8 cellular contexts compared by ENCODE assay signal in the genomic region with DNA sequence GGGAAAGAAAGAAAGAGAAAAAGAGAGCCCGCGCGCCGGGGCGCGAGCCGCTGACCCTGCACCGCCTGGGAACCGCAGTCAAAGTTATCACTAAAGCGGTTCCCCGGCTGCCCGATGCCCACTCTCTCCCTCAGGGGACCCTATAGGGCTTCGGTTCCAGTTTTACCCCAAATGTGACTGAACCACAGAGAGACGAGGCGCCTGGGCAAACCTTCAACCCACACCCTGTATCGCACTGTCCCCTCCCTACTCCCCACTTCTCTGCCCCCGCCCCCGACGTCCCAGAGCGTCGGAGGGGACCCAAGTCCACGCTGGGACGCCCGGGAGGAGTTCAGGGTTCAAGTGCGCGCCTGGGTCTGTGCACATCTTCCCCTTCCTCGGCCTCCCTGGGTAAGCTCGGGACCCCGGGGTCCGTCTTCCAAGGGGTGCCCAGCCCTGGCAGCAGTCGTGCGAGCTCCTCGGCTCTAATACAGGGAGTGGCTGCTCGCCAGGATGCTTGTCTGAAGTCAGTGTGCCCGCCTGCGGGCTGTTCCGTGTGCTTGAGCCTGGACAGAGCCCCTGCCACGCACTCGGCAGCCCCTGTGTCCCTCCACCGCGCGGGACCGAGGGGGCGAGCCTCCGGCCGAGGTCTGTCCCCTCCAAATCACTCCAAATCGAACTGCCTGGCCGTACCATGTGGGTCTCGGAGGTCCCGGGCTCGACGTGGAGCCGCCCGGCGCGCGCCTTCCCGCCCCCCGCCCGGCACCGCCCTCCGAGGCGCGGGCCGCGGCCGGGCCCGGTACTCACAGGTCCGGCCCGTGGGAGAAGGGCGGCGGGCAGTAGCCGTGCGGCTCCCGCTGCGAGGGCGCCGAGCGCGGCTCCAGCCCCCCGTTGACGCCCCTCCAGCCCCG. TPM values are rescaled to one million over a fixed set of nuclear protein-coding genes. Genes with fewer than 3 reads are reported as not detected.
DNase-seq lines count a peak whose midpoint lies in the region; ATAC-seq and TF ChIP-seq lines count a peak whose summit lies in the region.

No MANE protein-coding gene starts in this region.

- H3K36me3 ChIP-seq in GM06990 (ENCODE audit: control insufficient read depth, insufficient read depth, low read length) (no peaks in the 10 kb centered on the region), GM23248 (ENCODE audit: low read depth) (no peaks in the 10 kb centered on the region), Karpas-422 (ENCODE audit: insufficient read depth, low read length) (no peaks in the 10 kb centered on the region)

- in situ Hi-C loops in GM23248 (cut with MboI), result no loop called here

- H3K27me3 ChIP-seq in GM06990 (replicated peaks; ENCODE audit: control insufficient read depth, insufficient read depth, low read length) (no peaks in the 10 kb centered on the region; the same call in 1 of the 2 replicates), GM23248 (replicated peaks; ENCODE audit: insufficient read depth) (peaks cover 71% of the 10 kb centered on the region), Karpas-422 (ENCODE audit: low read length) (no peaks in the 10 kb centered on the region)

- WGBS in GM23248 (ENCODE audit: low coverage in 1 of 2, low lambda C conversion rate in 2 of 2, missing lambda C conversion rate in 2 of 2), 2 experiments, result 2 to 4% methylated on average over 54 to 59 of the region's 83 CpGs

- H3K27me3 Mint-ChIP-seq in activated T-helper 17 cell treated with anti-CD3 and anti-CD28 coated beads, Interleukin-2, amount 50 U/mL, for 72 hours, result peaks cover 10% of the 10 kb centered on the region
- peaks cover 13% of the 10 kb centered on the region for H3K27me3 Mint-ChIP-seq in glutamatergic neuron (ENCODE audit: unreplicated experiment)

- DNase-seq in GM06990 (ENCODE audit: extremely low read depth, insufficient read length) (peak; percentile 37), GM23248 (peak; percentile 50), Karpas-422 (no peak), glutamatergic neuron (peak; percentile 23), posterior cingulate gyrus (peak in 8 of 10 donors; percentile 3 to 85 (median 24)), NCI-H774 (lab: John Stamatoyannopoulos, UW) (no peak)

- peak overlapping the region; percentile 91 for H2AFZ ChIP-seq in GM23248
- no peak overlapping the region for H2AFZ ChIP-seq in Karpas-422 (ENCODE audit: low read length)

- H3K9me3 ChIP-seq in GM23248 (ENCODE audit: low read depth), result no peaks in the 10 kb centered on the region
- H3K9me3 ChIP-seq in Karpas-422 (ENCODE audit: low read length), result no peaks in the 10 kb centered on the region

- H3K4me1 ChIP-seq in GM23248 (ENCODE audit: insufficient read depth) (no peaks in the 10 kb centered on the region), Karpas-422 (ENCODE audit: low read length) (no peaks in the 10 kb centered on the region)

- H3K79me2 ChIP-seq in GM23248 (ENCODE audit: insufficient read depth) (no peaks in the 10 kb centered on the region), Karpas-422 (ENCODE audit: low read length) (no peaks in the 10 kb centered on the region)

- peak; percentile 62 for ATAC-seq in activated T-helper 17 cell treated with anti-CD3 and anti-CD28 coated beads, Interleukin-2, amount 50 U/mL, for 72 hours (replicated peaks)
- no peak for ATAC-seq in GM19324 (IDR thresholded peaks at IDR 0.05; ENCODE audit: low FRiP score, unreplicated experiment)

- intact Hi-C loops in posterior cingulate gyrus (cut with DNase I), result loop anchor here (2.0 kb wide), 1 partner anchor 626 kb away; no protein-coding TSS in a partner anchor

- no peak for TF ChIP-seq CTCF in GM06990 (IDR thresholded peaks at IDR 0.05; ENCODE audit: insufficient read depth, low read length, poor library complexity, severe bottlenecking)
- no peak for TF ChIP-seq CTCF in glutamatergic neuron (IDR thresholded peaks at IDR 0.05; ENCODE audit: partially characterized antibody, unreplicated experiment)

- no peaks in the 10 kb centered on the region for H3K9me3 Mint-ChIP-seq in activated T-helper 17 cell treated with anti-CD3 and anti-CD28 coated beads, Interleukin-2, amount 50 U/mL, for 72 hours
- H3K9me3 Mint-ChIP-seq in glutamatergic neuron (ENCODE audit: unreplicated experiment), result peaks cover 4% of the 10 kb centered on the region

- H3F3A ChIP-seq in GM23248 (ENCODE audit: insufficient read depth), result no peaks in the 10 kb centered on the region

- no peaks in the 10 kb centered on the region for H3K9me2 ChIP-seq in GM23248 (ENCODE audit: insufficient read depth)
- H3K9me2 ChIP-seq in Karpas-422 (replicated peaks; ENCODE audit: insufficient read depth, low read length), result no peaks in the 10 kb centered on the region

- H3K27ac ChIP-seq in GM23248 (no peak overlapping the region), Karpas-422 (ENCODE audit: low read length) (no peak overlapping the region)

- no peak overlapping the region for H3K27ac Mint-ChIP-seq in activated T-helper 17 cell treated with anti-CD3 and anti-CD28 coated beads, Interleukin-2, amount 50 U/mL, for 72 hours
- no peak overlapping the region for H3K27ac Mint-ChIP-seq in glutamatergic neuron (ENCODE audit: unreplicated experiment)

- no peaks in the 10 kb centered on the region for H3K4me1 Mint-ChIP-seq in activated T-helper 17 cell treated with anti-CD3 and anti-CD28 coated beads, Interleukin-2, amount 50 U/mL, for 72 hours
- peaks cover 5% of the 10 kb centered on the region for H3K4me1 Mint-ChIP-seq in glutamatergic neuron (ENCODE audit: low read depth, unreplicated experiment)

- no peaks in the 10 kb centered on the region for H3K36me3 Mint-ChIP-seq in activated T-helper 17 cell treated with anti-CD3 and anti-CD28 coated beads, Interleukin-2, amount 50 U/mL, for 72 hours (ENCODE audit: low read depth)
- no peaks in the 10 kb centered on the region for H3K36me3 Mint-ChIP-seq in glutamatergic neuron (ENCODE audit: unreplicated experiment)

- H3K4me2 ChIP-seq in GM23248 (ENCODE audit: unreplicated experiment) (peak overlapping the region; percentile 87), Karpas-422 (ENCODE audit: low read depth, low read length, poor library complexity, severe bottlenecking) (peak overlapping the region; percentile 50)

- no peaks in the 10 kb centered on the region for H4K20me1 ChIP-seq in GM23248 (ENCODE audit: insufficient read depth)
- H4K20me1 ChIP-seq in Karpas-422 (ENCODE audit: insufficient read depth, low read depth, low read length), result no peaks in the 10 kb centered on the region

- H3K4me3 ChIP-seq in GM06990 (replicated peaks; ENCODE audit: low read depth, low read length) (peak overlapping the region; percentile 60), GM23248 (peak overlapping the region; percentile 73), Karpas-422 (ENCODE audit: low read length) (no peak overlapping the region)

- peak overlapping the region; percentile 88 for H3K4me3 Mint-ChIP-seq in activated T-helper 17 cell treated with anti-CD3 and anti-CD28 coated beads, Interleukin-2, amount 50 U/mL, for 72 hours
- H3K4me3 Mint-ChIP-seq in glutamatergic neuron (ENCODE audit: unreplicated experiment), result peak overlapping the region; percentile 89

- H3K9ac ChIP-seq in GM23248, result no peak overlapping the region
- H3K9ac ChIP-seq in Karpas-422 (ENCODE audit: low read length), result no peak overlapping the region

RNA-seq across cellular contexts. Expression of gene TRPC3, which starts 0.9 kb away (rescaled TPM):
- total RNA-seq in GM23248 (2014; rRNA removed; shearing (Covaris generic)), result 0.22 TPM in 1 of 2 replicates, not detected in the other
- polyA plus RNA-seq in GM23248 (2016; fragmentation: Nextera tagmentation; extraction: Ambion mirVana), result not detected in 2 replicates
- not detected in 2 replicates for total RNA-seq in Karpas-422 (2014; rRNA removed; shearing (Covaris generic); ENCODE audit: low replicate concordance)
- under 1 TPM; 0.53 to 0.95 TPM for total RNA-seq in activated T-helper 17 cell treated with anti-CD3 and anti-CD28 coated beads, Interleukin-2, amount 50 U/mL, for 72 hours
- 0.66 TPM for total RNA-seq in glutamatergic neuron (ENCODE audit: unreplicated experiment)

Comparison
In these comparisons a context has a peak if more than half of its experiments do, and no peak if none do; other contexts are left out.
1. DNase-seq: peak in GM06990 (single experiment), GM23248 (single experiment), glutamatergic neuron (single experiment) and posterior cingulate gyrus (8 of 10); none in Karpas-422 (single experiment) and NCI-H774 (single experiment).